ENCODE assay signal across 1 cellular context in the genomic region with DNA sequence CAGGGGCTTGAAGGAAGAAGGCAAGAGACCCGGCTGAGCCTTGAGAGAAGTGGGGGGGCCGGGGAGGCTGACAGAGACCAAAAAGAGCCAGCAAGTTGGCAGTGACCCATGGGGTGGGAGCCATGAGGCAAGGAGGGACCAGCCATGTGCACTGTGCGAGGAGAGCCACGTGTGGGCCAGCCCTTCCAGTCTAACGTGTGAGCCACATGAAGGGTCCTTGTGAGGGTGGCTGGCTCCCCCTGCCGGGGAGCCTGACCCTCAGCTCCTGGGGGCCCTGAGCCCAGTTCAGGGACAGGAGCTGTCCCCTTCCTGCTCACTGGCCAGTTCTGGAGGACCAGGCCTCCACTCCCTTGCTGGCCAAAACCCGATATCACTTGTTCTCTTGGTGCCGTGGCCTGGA.
A peak's percentile ranks its signal among the peaks of the same experiment; 100 is the strongest.
TF ChIP-seq lines count a peak whose summit lies in the region.
"Not testable (repeated sequence)": the region's sequence is repeated elsewhere in the genome, so short reads cannot be mapped to it uniquely, and the experiment has no call there.

No MANE protein-coding gene starts in this region.

TF ChIP-seq in K562, 482 proteins besides CTCF, POLR2A, EP300 and RAD21 (continued from another document):
- TF ChIP-seq, protein P1, sequence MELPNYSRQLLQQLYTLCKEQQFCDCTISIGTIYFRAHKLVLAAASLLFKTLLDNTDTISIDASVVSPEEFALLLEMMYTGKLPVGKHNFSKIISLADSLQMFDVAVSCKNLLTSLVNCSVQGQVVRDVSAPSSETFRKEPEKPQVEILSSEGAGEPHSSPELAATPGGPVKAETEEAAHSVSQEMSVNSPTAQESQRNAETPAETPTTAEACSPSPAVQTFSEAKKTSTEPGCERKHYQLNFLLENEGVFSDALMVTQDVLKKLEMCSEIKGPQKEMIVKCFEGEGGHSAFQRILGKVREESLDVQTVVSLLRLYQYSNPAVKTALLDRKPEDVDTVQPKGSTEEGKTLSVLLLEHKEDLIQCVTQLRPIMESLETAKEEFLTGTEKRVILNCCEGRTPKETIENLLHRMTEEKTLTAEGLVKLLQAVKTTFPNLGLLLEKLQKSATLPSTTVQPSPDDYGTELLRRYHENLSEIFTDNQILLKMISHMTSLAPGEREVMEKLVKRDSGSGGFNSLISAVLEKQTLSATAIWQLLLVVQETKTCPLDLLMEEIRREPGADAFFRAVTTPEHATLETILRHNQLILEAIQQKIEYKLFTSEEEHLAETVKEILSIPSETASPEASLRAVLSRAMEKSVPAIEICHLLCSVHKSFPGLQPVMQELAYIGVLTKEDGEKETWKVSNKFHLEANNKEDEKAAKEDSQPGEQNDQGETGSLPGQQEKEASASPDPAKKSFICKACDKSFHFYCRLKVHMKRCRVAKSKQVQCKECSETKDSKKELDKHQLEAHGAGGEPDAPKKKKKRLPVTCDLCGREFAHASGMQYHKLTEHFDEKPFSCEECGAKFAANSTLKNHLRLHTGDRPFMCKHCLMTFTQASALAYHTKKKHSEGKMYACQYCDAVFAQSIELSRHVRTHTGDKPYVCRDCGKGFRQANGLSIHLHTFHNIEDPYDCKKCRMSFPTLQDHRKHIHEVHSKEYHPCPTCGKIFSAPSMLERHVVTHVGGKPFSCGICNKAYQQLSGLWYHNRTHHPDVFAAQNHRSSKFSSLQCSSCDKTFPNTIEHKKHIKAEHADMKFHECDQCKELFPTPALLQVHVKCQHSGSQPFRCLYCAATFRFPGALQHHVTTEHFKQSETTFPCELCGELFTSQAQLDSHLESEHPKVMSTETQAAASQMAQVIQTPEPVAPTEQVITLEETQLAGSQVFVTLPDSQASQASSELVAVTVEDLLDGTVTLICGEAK (IDR thresholded peaks at IDR 0.05) = not testable (repeated sequence)
- TF ChIP-seq, protein P1 (CRISPR knock-in tag; IDR thresholded peaks at IDR 0.05) = peak; percentile 59; the same call in 1 of the 2 replicates
- TF ChIP-seq, protein P2, sequence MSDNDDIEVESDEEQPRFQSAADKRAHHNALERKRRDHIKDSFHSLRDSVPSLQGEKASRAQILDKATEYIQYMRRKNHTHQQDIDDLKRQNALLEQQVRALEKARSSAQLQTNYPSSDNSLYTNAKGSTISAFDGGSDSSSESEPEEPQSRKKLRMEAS (CRISPR knock-in tag; IDR thresholded peaks at IDR 0.05) = peak; percentile 96
- TF ChIP-seq, protein P3, sequence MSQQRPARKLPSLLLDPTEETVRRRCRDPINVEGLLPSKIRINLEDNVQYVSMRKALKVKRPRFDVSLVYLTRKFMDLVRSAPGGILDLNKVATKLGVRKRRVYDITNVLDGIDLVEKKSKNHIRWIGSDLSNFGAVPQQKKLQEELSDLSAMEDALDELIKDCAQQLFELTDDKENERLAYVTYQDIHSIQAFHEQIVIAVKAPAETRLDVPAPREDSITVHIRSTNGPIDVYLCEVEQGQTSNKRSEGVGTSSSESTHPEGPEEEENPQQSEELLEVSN (IDR thresholded peaks at IDR 0.05; ENCODE audit: borderline replicate concordance in 1 of 2, extremely low read depth in 1 of 2, insufficient read depth in 1 of 2, insufficient read length in 1 of 2, low read depth in 1 of 2, low read length in 1 of 2, poor library complexity in 1 of 2, severe bottlenecking in 1 of 2) = peak; percentile 92 to 95
- TF ChIP-seq CBX3 (IDR thresholded peaks at IDR 0.05; ENCODE audit: borderline replicate concordance in 1 of 2, low read length in 2 of 2) (peak in 1 of 2 experiments; percentile 72; a peak in 1 of 3 replicates), ZNF431 (CRISPR knock-in tag; IDR thresholded peaks at IDR 0.05) (peak; percentile 85), ETV6 (CRISPR knock-in tag; IDR thresholded peaks at IDR 0.05; ENCODE audit: borderline replicate concordance) (peak; percentile 41; the same call in 1 of the 2 replicates), ZNF511 (CRISPR knock-in tag; IDR thresholded peaks at IDR 0.05) (peak; percentile 92), MAZ (CRISPR knock-in tag; conservative IDR thresholded peaks at IDR 0.05 in 1 of 2, IDR thresholded peaks at IDR 0.05 in 1 of 2) (peak in 1 of 2 experiments; percentile 80; a peak in 2 of 4 replicates)
- TF ChIP-seq ETV6 (IDR thresholded peaks at IDR 0.05; ENCODE audit: borderline replicate concordance in 1 of 2, low read depth in 2 of 2, low read length in 1 of 2) = not testable (repeated sequence)
